ENCODE assay signal across 22 cellular contexts in genomic region chr4:38283724-38284123, GRCh38.
"Had no signal": no experiment of that assay in that cellular context is flagged by ENCODE, and none has a peak within 500 bp of the region (broad histone marks: within the 10 kb centered on the region; RNA-seq: fewer than 3 reads in every experiment).

No MANE protein-coding gene starts in this region.

- H3K9me3 Mint-ChIP-seq: activated CD4-positive, alpha-beta T cell treated with anti-CD3 and anti-CD28 coated beads, Interleukin-2, amount 10 ng/mL, durations not matched to agents 7 days and 5 days; activated T-helper 2 cell treated with anti-CD3 and anti-CD28 coated beads, Interferon-gamma antibody, Interleukin-2, Interleukin-4, amounts not matched to agents 10 μg/mL and 5 μg/mL and 100 μg/mL, durations not matched to agents 14 hours and 24 hours and 36 hours; mesothelial cell of epicardium; stimulated activated naive B cell treated with anti-CD40 and anti-IgM and Interleukin-4, amounts not matched to agents 10 μg/mL and 1 μg/mL and 100 μg/mL, for 72 hours had no signal

- H3K27me3 ChIP-seq: colonic mucosa, thyroid gland had no signal

- H3K36me3 ChIP-seq: colonic mucosa, thyroid gland had no signal

- H3K36me3 Mint-ChIP-seq: brain; mesothelial cell of epicardium; stimulated activated naive B cell treated with anti-CD40 and anti-IgM and Interleukin-4, amounts not matched to agents 10 μg/mL and 1 μg/mL and 100 μg/mL, for 72 hours had no signal

- H3K27me3 Mint-ChIP-seq: activated CD4-positive, alpha-beta T cell treated with anti-CD3 and anti-CD28 coated beads, Interleukin-2, amount 10 ng/mL, durations not matched to agents 7 days and 5 days had no signal

- H3K27ac ChIP-seq: colonic mucosa, epithelial cell of prostate, thyroid gland had no signal

- FAIRE-seq: frontal cortex, kidney had no signal

- H3K9me3 ChIP-seq: colonic mucosa, thyroid gland had no signal

- H3K4me3 Mint-ChIP-seq: activated CD4-positive, alpha-beta T cell treated with anti-CD3 and anti-CD28 coated beads, Interleukin-2, amount 10 ng/mL, durations not matched to agents 7 days and 5 days; brain; endodermal cell; mesothelial cell of epicardium; nephron progenitor cell; stimulated activated naive B cell treated with anti-CD40 and anti-IgM and Interleukin-4, amounts not matched to agents 10 μg/mL and 1 μg/mL and 100 μg/mL, for 72 hours had no signal

- H3K4me2 ChIP-seq: smooth muscle cell had no signal

- H3K4me3 ChIP-seq: colonic mucosa, lung, smooth muscle cell, thyroid gland had no signal

- H3K27ac Mint-ChIP-seq: activated T-helper 2 cell treated with anti-CD3 and anti-CD28 coated beads, Interferon-gamma antibody, Interleukin-2, Interleukin-4, amounts not matched to agents 10 μg/mL and 5 μg/mL and 100 μg/mL, durations not matched to agents 14 hours and 24 hours and 36 hours; brain; endodermal cell; mesothelial cell of epicardium; nephron progenitor cell; stimulated activated naive B cell treated with anti-CD40 and anti-IgM and Interleukin-4, amounts not matched to agents 10 μg/mL and 1 μg/mL and 100 μg/mL, for 72 hours had no signal

- DNase-seq: activated CD4-positive, alpha-beta T cell treated with anti-CD3 and anti-CD28 coated beads, Interleukin-2, amount 10 ng/mL, durations not matched to agents 7 days and 5 days; activated CD4-positive, CD25-positive, alpha-beta regulatory T cell; activated naive CD4-positive, alpha-beta T cell treated with Interleukin-2 at 50 U/mL for 16 hours; anterior cingulate cortex; central memory CD4-positive, alpha-beta T cell; colonic mucosa; endodermal cell; kidney; nephron progenitor cell; nucleus accumbens; stimulated activated CD4-positive, alpha-beta T cell treated with anti-CD3 and anti-CD28 coated beads, Interleukin-4, amount 100 ng/mL, for 24 hours; stimulated activated naive B cell treated with anti-CD40 and anti-IgM and Interleukin-4, amounts not matched to agents 10 μg/mL and 1 μg/mL and 100 μg/mL, for 72 hours; thyroid gland had no signal

- ATAC-seq: left lobe of liver; sciatic nerve; stimulated activated naive B cell treated with anti-CD40 and anti-IgM and Interleukin-4, amounts not matched to agents 10 μg/mL and 1 μg/mL and 100 μg/mL, for 72 hours had no signal
